ENCODE assay signal across 18 cellular contexts in genomic region chr20:662289-663192, GRCh38. TPM values are rescaled to one million over a fixed set of nuclear protein-coding genes. Genes with fewer than 3 reads are reported as not detected.
A peak's percentile ranks its signal among the peaks of the same experiment; 100 is the strongest.
DNase-seq lines count a peak whose midpoint lies in the region; ATAC-seq and TF ChIP-seq lines count a peak whose summit lies in the region.
"Had no signal": no experiment of that assay in that cellular context is flagged by ENCODE, and none has a peak within 500 bp of the region (broad histone marks: within the 10 kb centered on the region; RNA-seq: fewer than 3 reads in every experiment).

No MANE protein-coding gene starts in this region.

- H3K4ac ChIP-seq in mesenchymal stem cell (ENCODE audit: low read depth in 1 of 2, low read length in 2 of 2) = no peak overlapping the region

- peak overlapping the region; percentile 60; the same call in 1 of the 2 replicates for H3K27ac Mint-ChIP-seq in GM23338
- H3K27ac Mint-ChIP-seq in dendritic cell treated with granulocyte-macrophage colony-stimulating factor and Interleukin-4, amounts not matched to agents 40 ng/mL and 50 ng/mL, for 4 days = peak overlapping the region; percentile 90
- no peak overlapping the region for H3K27ac Mint-ChIP-seq in stimulated activated naive CD8-positive, alpha-beta T cell treated with anti-CD3 and anti-CD28 coated beads, Interleukin-15, amount 100 ng/mL, for 72 hours
- H3K27ac Mint-ChIP-seq: activated T-helper 2 cell treated with anti-CD3 and anti-CD28 coated beads, Interferon-gamma antibody, Interleukin-2, Interleukin-4, amounts not matched to agents 10 μg/mL and 5 μg/mL and 100 μg/mL, durations not matched to agents 14 hours and 24 hours and 36 hours; type B pancreatic cell had no signal

- no peak overlapping the region for H3K18ac ChIP-seq in mesenchymal stem cell (ENCODE audit: low read depth in 1 of 2, low read length in 2 of 2)

- H3K23ac ChIP-seq in mesenchymal stem cell (ENCODE audit: low read length in 2 of 2) = no peak overlapping the region

- POLR2A ChIA-PET in HEK293T (lab: Yijun Ruan, JAX) = no interaction called here

- no peaks in the 10 kb centered on the region; a peak in 1 of 22 replicates for H4K20me1 ChIP-seq in BLaER1 treated with 17β-estradiol and CSF1 and Interleukin-3, amounts not matched to agents 10 nM and 100 nM
- H4K20me1 ChIP-seq in GM23338 (replicated peaks; ENCODE audit: insufficient read depth) = no peaks in the 10 kb centered on the region

- peaks cover 38% of the 10 kb centered on the region for H3K27me3 Mint-ChIP-seq in GM23338 (ENCODE audit: insufficient read depth, low read depth, poor library complexity)
- H3K27me3 Mint-ChIP-seq in dendritic cell treated with granulocyte-macrophage colony-stimulating factor and Interleukin-4, amounts not matched to agents 40 ng/mL and 50 ng/mL, for 4 days = peaks cover 33% of the 10 kb centered on the region
- peaks cover 85% of the 10 kb centered on the region for H3K27me3 Mint-ChIP-seq in stimulated activated naive CD8-positive, alpha-beta T cell treated with anti-CD3 and anti-CD28 coated beads, Interleukin-15, amount 100 ng/mL, for 72 hours

- CTCF ChIA-PET in HEK293T (lab: Yijun Ruan, JAX) = no interaction called here

- DNase-seq in GM23338 (ENCODE audit: low spot score) (no peak), mesenchymal stem cell (no peak), HEK293T (ENCODE audit: extremely low spot score) (no peak), NCI-H2029 treated with DMSO at 0.1 percent for 48 hours (lab: John Stamatoyannopoulos, UW) (no peak)
- no peak for DNase-seq in stimulated activated naive CD8-positive, alpha-beta T cell treated with anti-CD3 and anti-CD28 coated beads, Interleukin-15, amount 100 ng/mL, for 72 hours
- DNase-seq: adrenal gland; AML-193; caudate nucleus; COR-L47; NCI-H1105; NCI-H524 treated with DMSO at 0.1 percent for 48 hours; pancreas; stimulated activated CD4-positive, alpha-beta T cell treated with anti-CD3 and anti-CD28 coated beads, Interleukin-1b, Interleukin-23, amount 100 ng/mL, for 48 hours had no signal

- no peak overlapping the region for H4K8ac ChIP-seq in mesenchymal stem cell (ENCODE audit: low read length)

- 0 out of 2 replicates have a peak, but pooled peaks cover 5% of the 10 kb centered on the region for H3K9me2 ChIP-seq in GM23338 (ENCODE audit: insufficient read depth)

- H3K9me3 Mint-ChIP-seq in GM23338 = 0 out of 3 replicates have a peak, but pooled peaks cover 3% of the 10 kb centered on the region
- H3K9me3 Mint-ChIP-seq in dendritic cell treated with granulocyte-macrophage colony-stimulating factor and Interleukin-4, amounts not matched to agents 40 ng/mL and 50 ng/mL, for 4 days = no peaks in the 10 kb centered on the region
- H3K9me3 Mint-ChIP-seq in stimulated activated naive CD8-positive, alpha-beta T cell treated with anti-CD3 and anti-CD28 coated beads, Interleukin-15, amount 100 ng/mL, for 72 hours = no peaks in the 10 kb centered on the region
- H3K9me3 Mint-ChIP-seq: activated T-helper 2 cell treated with anti-CD3 and anti-CD28 coated beads, Interferon-gamma antibody, Interleukin-2, Interleukin-4, amounts not matched to agents 10 μg/mL and 5 μg/mL and 100 μg/mL, durations not matched to agents 14 hours and 24 hours and 36 hours; type B pancreatic cell had no signal

- H3K4me2 ChIP-seq in BLaER1 treated with 17β-estradiol and CSF1 and Interleukin-3, amounts not matched to agents 10 nM and 100 nM = peak overlapping the region; percentile 80 to 97 (median 93)
- H3K4me2 ChIP-seq in GM23338 (peak overlapping the region; percentile 73), mesenchymal stem cell (ENCODE audit: low read length, poor library complexity, severe bottlenecking) (peak overlapping the region; percentile 35)

- peak overlapping the region; percentile 38 for H3K4me3 Mint-ChIP-seq in GM23338
- H3K4me3 Mint-ChIP-seq in dendritic cell treated with granulocyte-macrophage colony-stimulating factor and Interleukin-4, amounts not matched to agents 40 ng/mL and 50 ng/mL, for 4 days = peak overlapping the region; percentile 73
- peak overlapping the region in 1 of 2 donors; percentile 49 for H3K4me3 Mint-ChIP-seq in stimulated activated naive CD8-positive, alpha-beta T cell treated with anti-CD3 and anti-CD28 coated beads, Interleukin-15, amount 100 ng/mL, for 72 hours
- H3K4me3 Mint-ChIP-seq: type B pancreatic cell had no signal

- H3K27me3 ChIP-seq in BLaER1 treated with 17β-estradiol and CSF1 and Interleukin-3, amounts not matched to agents 10 nM and 100 nM = peaks cover 24 to 31% (median 28%) of the 10 kb centered on the region in 11 experiments
- H3K27me3 ChIP-seq in GM23338 (ENCODE audit: insufficient read depth) = peaks cover 55% of the 10 kb centered on the region
- peaks cover 64 to 88% of the 10 kb centered on the region in 2 experiments for H3K27me3 ChIP-seq in mesenchymal stem cell (ENCODE audit: control insufficient read depth in 1 of 2, insufficient read depth in 1 of 2, low read length in 2 of 2)

- H3K79me2 ChIP-seq in GM23338 (replicated peaks; ENCODE audit: insufficient read depth) = no peaks in the 10 kb centered on the region

- ATAC-seq in GM23338 = no peak
- ATAC-seq in stimulated activated naive CD8-positive, alpha-beta T cell treated with anti-CD3 and anti-CD28 coated beads, Interleukin-15, amount 100 ng/mL, for 72 hours = no peak

- no peaks in the 10 kb centered on the region for H3K36me3 ChIP-seq in BLaER1 treated with 17β-estradiol and CSF1 and Interleukin-3, amounts not matched to agents 10 nM and 100 nM
- no peaks in the 10 kb centered on the region for H3K36me3 ChIP-seq in GM23338 (ENCODE audit: insufficient read depth)
- H3K36me3 ChIP-seq in mesenchymal stem cell (ENCODE audit: control insufficient read depth in 1 of 2, insufficient read depth in 2 of 2, low read depth in 1 of 2, low read length in 2 of 2) = no peaks in the 10 kb centered on the region
- H3K36me3 ChIP-seq: adrenal gland, pancreas had no signal

- peaks cover 74% of the 10 kb centered on the region for H3K4me1 Mint-ChIP-seq in GM23338
- peaks cover 85% of the 10 kb centered on the region for H3K4me1 Mint-ChIP-seq in dendritic cell treated with granulocyte-macrophage colony-stimulating factor and Interleukin-4, amounts not matched to agents 40 ng/mL and 50 ng/mL, for 4 days (ENCODE audit: low read depth)
- H3K4me1 Mint-ChIP-seq in stimulated activated naive CD8-positive, alpha-beta T cell treated with anti-CD3 and anti-CD28 coated beads, Interleukin-15, amount 100 ng/mL, for 72 hours = peaks cover 15% of the 10 kb centered on the region

- no peak overlapping the region for H2AK5ac ChIP-seq in mesenchymal stem cell (ENCODE audit: low read length, severe bottlenecking)

- intact Hi-C loops in dendritic cell treated with granulocyte-macrophage colony-stimulating factor and Interleukin-4, amounts not matched to agents 40 ng/mL and 50 ng/mL, for 4 days (cut with micrococcal nuclease) = no loop called here

- H3K36me3 Mint-ChIP-seq in GM23338 (ENCODE audit: low read depth) = no peaks in the 10 kb centered on the region
- peaks cover 6% of the 10 kb centered on the region for H3K36me3 Mint-ChIP-seq in dendritic cell treated with granulocyte-macrophage colony-stimulating factor and Interleukin-4, amounts not matched to agents 40 ng/mL and 50 ng/mL, for 4 days (ENCODE audit: low read depth)
- H3K36me3 Mint-ChIP-seq: type B pancreatic cell had no signal

- peak overlapping the region; percentile 28 to 68 (median 55); a peak in 19 of 22 replicates for H3K9ac ChIP-seq in BLaER1 treated with 17β-estradiol and CSF1 and Interleukin-3, amounts not matched to agents 10 nM and 100 nM
- no peak overlapping the region for H3K9ac ChIP-seq in mesenchymal stem cell (ENCODE audit: low read length)

- peak overlapping the region; percentile 36 to 80 (median 71); a peak in 21 of 22 replicates for H3K27ac ChIP-seq in BLaER1 treated with 17β-estradiol and CSF1 and Interleukin-3, amounts not matched to agents 10 nM and 100 nM
- H3K27ac ChIP-seq in GM23338 (ENCODE audit: low read depth) = no peak overlapping the region
- H3K27ac ChIP-seq in mesenchymal stem cell (ENCODE audit: low read length, poor library complexity, severe bottlenecking) = no peak overlapping the region
- H3K27ac ChIP-seq: adrenal gland, pancreas had no signal

- peaks cover 59 to 78% (median 71%) of the 10 kb centered on the region in 10 experiments for H3K4me1 ChIP-seq in BLaER1 treated with 17β-estradiol and CSF1 and Interleukin-3, amounts not matched to agents 10 nM and 100 nM
- H3K4me1 ChIP-seq in GM23338 (ENCODE audit: insufficient read depth) = peaks cover 72% of the 10 kb centered on the region
- peaks cover 14% of the 10 kb centered on the region for H3K4me1 ChIP-seq in mesenchymal stem cell (ENCODE audit: control insufficient read depth, insufficient read depth, low read depth, low read length)
- H3K4me1 ChIP-seq: adrenal gland, pancreas had no signal

- H3K14ac ChIP-seq in mesenchymal stem cell (ENCODE audit: low read length in 2 of 2) = no peak overlapping the region

- no peak for TF ChIP-seq CTCF in GM23338 (conservative IDR thresholded peaks at IDR 0.05; ENCODE audit: low read depth in 2 of 2)

- H2BK12ac ChIP-seq in mesenchymal stem cell (ENCODE audit: low read length in 2 of 2) = no peak overlapping the region

- 63% methylated on average over 14 of the region's 16 CpGs for WGBS in mesenchymal stem cell

- H3K79me1 ChIP-seq in mesenchymal stem cell (replicated peaks; ENCODE audit: low read length, poor library complexity, severe bottlenecking) = no peaks in the 10 kb centered on the region

- no peak overlapping the region for H2BK120ac ChIP-seq in mesenchymal stem cell (ENCODE audit: low read depth, low read length)

- H3K9me3 ChIP-seq in BLaER1 treated with 17β-estradiol and CSF1 and Interleukin-3, amounts not matched to agents 10 nM and 100 nM (replicated peaks in 1 of 11) = no peaks in the 10 kb centered on the region
- no peaks in the 10 kb centered on the region for H3K9me3 ChIP-seq in mesenchymal stem cell (ENCODE audit: control insufficient read depth, low read length)
- H3K9me3 ChIP-seq: adrenal gland, pancreas had no signal

- H2AFZ ChIP-seq in GM23338 (peak overlapping the region; percentile 64; the same call in 1 of the 2 replicates), mesenchymal stem cell (ENCODE audit: low read depth, low read length) (no peak overlapping the region)

- H3K4me3 ChIP-seq in BLaER1 treated with 17β-estradiol and CSF1 and Interleukin-3, amounts not matched to agents 10 nM and 100 nM = peak overlapping the region in 7 of 10 experiments; percentile 13 to 47 (median 20); a peak in 8 of 20 replicates
- H3K4me3 ChIP-seq in GM23338 = peak overlapping the region; percentile 42
- H3K4me3 ChIP-seq in mesenchymal stem cell (ENCODE audit: insufficient read depth in 1 of 2, low read depth in 1 of 2, low read length in 2 of 2) = no peak overlapping the region
- H3K4me3 ChIP-seq: adrenal gland, pancreas had no signal

- no peak overlapping the region for H2BK5ac ChIP-seq in mesenchymal stem cell (ENCODE audit: low read depth, low read length, poor library complexity, severe bottlenecking)

- H4K91ac ChIP-seq in mesenchymal stem cell (ENCODE audit: low read length) = no peak overlapping the region

- peaks cover 14% of the 10 kb centered on the region for H3F3A ChIP-seq in GM23338 (replicated peaks; ENCODE audit: low read depth)

- peak overlapping the region; percentile 9 for H2BK15ac ChIP-seq in mesenchymal stem cell (ENCODE audit: low read depth, poor library complexity, severe bottlenecking)

RNA-seq across cellular contexts. Expression of gene SRXN1, which starts 9.5 kb away (rescaled TPM):
- total RNA-seq in GM23338 (2014; rRNA removed; shearing (Covaris generic)) = 18.6 and 26.6 TPM in 2 replicates
- 8.0 and 8.4 TPM in 2 replicates for polyA plus RNA-seq in GM23338 (2016; fragmentation: Nextera tagmentation; extraction: Ambion mirVana)
- 24.9 TPM for polyA plus RNA-seq in mesenchymal stem cell (2013, experiment 1 of 2)
- polyA plus RNA-seq in mesenchymal stem cell (2013, experiment 2 of 2) = 25.0 TPM

RNA-seq across cellular contexts. Expression of gene SCRT2, which starts 13.1 kb away (rescaled TPM):
- 0.31 and 0.35 TPM in 2 replicates for total RNA-seq in GM23338 (2014; rRNA removed; shearing (Covaris generic))
- polyA plus RNA-seq in GM23338 (2016; fragmentation: Nextera tagmentation; extraction: Ambion mirVana) = 0.28 TPM in 1 of 2 replicates, not detected in the other
- not detected for polyA plus RNA-seq in mesenchymal stem cell (2013, experiment 1 of 2)
- not detected for polyA plus RNA-seq in mesenchymal stem cell (2013, experiment 2 of 2)
- total RNA-seq: activated T-helper 2 cell treated with anti-CD3 and anti-CD28 coated beads, Interferon-gamma antibody, Interleukin-2, Interleukin-4, amounts not matched to agents 10 μg/mL and 5 μg/mL and 100 μg/mL, durations not matched to agents 14 hours and 24 hours and 36 hours; adrenal gland; lower leg skin had no signal
- polyA plus RNA-seq: adrenal gland had no signal

RNA-seq across cellular contexts. Expression of gene TCF15, which starts 52.4 kb away (rescaled TPM):
- total RNA-seq in GM23338 (2014; rRNA removed; shearing (Covaris generic)) = 2.0 and 3.8 TPM in 2 replicates
- 4.0 and 4.2 TPM in 2 replicates for polyA plus RNA-seq in GM23338 (2016; fragmentation: Nextera tagmentation; extraction: Ambion mirVana)
- not detected for polyA plus RNA-seq in mesenchymal stem cell (2013, experiment 1 of 2)
- polyA plus RNA-seq in mesenchymal stem cell (2013, experiment 2 of 2) = not detected
- total RNA-seq: activated T-helper 2 cell treated with anti-CD3 and anti-CD28 coated beads, Interferon-gamma antibody, Interleukin-2, Interleukin-4, amounts not matched to agents 10 μg/mL and 5 μg/mL and 100 μg/mL, durations not matched to agents 14 hours and 24 hours and 36 hours had no signal

Comparison
In these comparisons a context has a peak if more than half of its experiments do, and no peak if none do; other contexts are left out.
1. H3K27ac ChIP-seq: peak in BLaER1 treated with 17β-estradiol and CSF1 and Interleukin-3, amounts not matched to agents 10 nM and 100 nM (11 of 11); none in GM23338 (single experiment) and mesenchymal stem cell (single experiment).
2. H3K4me2 ChIP-seq: peak in every context shown above with its lines; median percentile 93 in BLaER1 treated with 17β-estradiol and CSF1 and Interleukin-3, amounts not matched to agents 10 nM and 100 nM; 73 in GM23338; 35 in mesenchymal stem cell.
3. H3K4me3 ChIP-seq: peak in BLaER1 treated with 17β-estradiol and CSF1 and Interleukin-3, amounts not matched to agents 10 nM and 100 nM (7 of 10) and GM23338 (single experiment); none in mesenchymal stem cell (0 of 2).
4. H3K27ac Mint-ChIP-seq: peak in GM23338 (single experiment) and dendritic cell treated with granulocyte-macrophage colony-stimulating factor and Interleukin-4, amounts not matched to agents 40 ng/mL and 50 ng/mL, for 4 days (single experiment); none in stimulated activated naive CD8-positive, alpha-beta T cell treated with anti-CD3 and anti-CD28 coated beads, Interleukin-15, amount 100 ng/mL, for 72 hours (0 of 2).